ENCODE assay signal across 9 cellular contexts in genomic region chr1:94063379-94063778, GRCh38. TPM values are rescaled to one million over a fixed set of nuclear protein-coding genes. Genes with fewer than 3 reads are reported as not detected.
DNase-seq lines count a peak whose midpoint lies in the region; ATAC-seq lines count a peak whose summit lies in the region.
"Had no signal": no experiment of that assay in that cellular context is flagged by ENCODE, and none has a peak within 500 bp of the region (broad histone marks: within the 10 kb centered on the region; RNA-seq: fewer than 3 reads in every experiment).

No MANE protein-coding gene starts in this region.

- no peaks in the 10 kb centered on the region for H3K9me3 ChIP-seq in aorta (ENCODE audit: control insufficient read depth, low read length)

- 23 to 30% methylated on average over 5 of the region's 5 CpGs for WGBS in aorta, 2 donors

- H3K27me3 ChIP-seq in aorta (ENCODE audit: control insufficient read depth in 1 of 2, insufficient read depth in 2 of 2, low read length in 1 of 2) = no peaks in the 10 kb centered on the region

- no peak overlapping the region for H3K27ac ChIP-seq in aorta (ENCODE audit: low read depth in 1 of 2, low read length in 2 of 2)
- H3K27ac ChIP-seq: epithelial cell of prostate had no signal

- ATAC-seq in aorta (ENCODE audit: low FRiP score) = peak; percentile 57

- H3K4me3 ChIP-seq in aorta (ENCODE audit: low read length in 2 of 2) = no peak overlapping the region

- no peaks in the 10 kb centered on the region for H3K4me1 ChIP-seq in aorta (ENCODE audit: control insufficient read depth in 1 of 2, insufficient read depth in 2 of 2, low read length in 2 of 2)

- peak; percentile 64 for DNase-seq in NCI-H82 (lab: John Stamatoyannopoulos, UW)
- no peak for DNase-seq in NCI-H82 treated with DMSO at 0.1 percent for 48 hours (lab: John Stamatoyannopoulos, UW; ENCODE audit: unreplicated experiment)
- DNase-seq in astrocyte of the hippocampus (ENCODE audit: low read depth, low spot score) = peak; percentile 50
- DNase-seq in kidney tubule cell (ENCODE audit: low spot score) = peak; percentile 42
- DNase-seq in aorta = no peak
- no peak for DNase-seq in KG1 (lab: John Stamatoyannopoulos, UW)
- DNase-seq in G401 (ENCODE audit: low spot score) = no peak
- DNase-seq in occipital lobe (lab: John Stamatoyannopoulos, UW) = no peak

- in situ Hi-C loops in G401 (cut with HindIII; ENCODE audit: low sequenced_read_pairs) = no loop called here

- no peaks in the 10 kb centered on the region for H3K36me3 ChIP-seq in aorta (ENCODE audit: control insufficient read depth in 1 of 2, insufficient read depth in 2 of 2, low read length in 1 of 2)

- intact Hi-C loops in aorta (cut with DNase I) = loop anchor here in 1 of 2 donors (10.0 kb wide), 1 partner anchor 121 kb away; no protein-coding TSS in a partner anchor

RNA-seq across cellular contexts. Expression of gene ABCA4, which starts 57.6 kb away (rescaled TPM):
- total RNA-seq in aorta (under 1 TPM; 0.16 to 0.63 TPM), occipital lobe (0.94 TPM)
- polyA plus RNA-seq in aorta = under 1 TPM; 0.08 to 0.25 TPM
- total RNA-seq in G401 (2014; rRNA removed; shearing (Covaris generic)) = 0.62 and 1.8 TPM in 2 replicates

Comparison
In these comparisons a context has a peak if more than half of its experiments do, and no peak if none do; other contexts are left out.
1. DNase-seq: peak in NCI-H82 (single experiment), astrocyte of the hippocampus (single experiment) and kidney tubule cell (single experiment); none in NCI-H82 treated with DMSO at 0.1 percent for 48 hours (single experiment), aorta (0 of 2), KG1 (single experiment), G401 (single experiment) and occipital lobe (single experiment).